ENCODE assay signal across 8 cellular contexts in the genomic region with DNA sequence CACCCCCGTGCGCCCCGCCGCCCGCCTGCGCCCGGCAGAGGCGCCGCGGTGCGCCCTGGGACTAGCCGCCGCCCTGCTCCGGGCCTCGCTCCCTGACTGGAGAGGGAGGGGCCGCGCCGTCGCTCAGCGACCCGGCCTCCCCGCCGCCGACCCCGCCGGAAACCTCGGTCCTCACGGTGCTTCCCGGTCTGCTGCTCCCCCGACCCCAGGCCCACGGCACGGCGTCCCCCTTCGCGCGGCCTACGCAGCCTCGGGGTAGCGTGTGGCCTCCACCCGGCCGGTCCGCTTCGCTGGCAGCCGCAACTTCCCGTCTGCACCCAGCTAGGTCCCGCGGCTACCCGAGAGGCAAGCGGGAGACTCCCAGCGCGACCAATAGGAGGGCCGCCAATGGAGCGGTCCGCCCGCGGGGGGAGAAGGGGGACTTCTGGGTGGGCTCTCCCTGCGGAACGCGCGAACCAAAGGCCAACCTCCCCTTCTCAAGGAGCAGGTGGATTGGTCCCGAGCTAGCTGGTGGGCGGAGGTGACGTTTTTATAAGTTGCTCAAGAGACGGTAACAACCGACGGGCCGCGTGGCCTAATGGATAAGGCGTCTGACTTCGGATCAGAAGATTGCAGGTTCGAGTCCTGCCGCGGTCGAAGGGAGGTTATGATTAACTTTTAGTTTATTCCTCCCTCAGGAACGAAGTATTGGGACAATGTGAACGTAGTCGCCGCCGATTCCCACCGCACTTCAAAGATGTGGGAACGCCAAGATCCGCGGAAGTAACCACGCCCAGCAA. TPM values are rescaled to one million over a fixed set of nuclear protein-coding genes. Genes with fewer than 3 reads are reported as not detected.
DNase-seq lines count a peak whose midpoint lies in the region; ATAC-seq lines count a peak whose summit lies in the region.

A gene (minus strand): TSS at position 315 of the 779 bp plus-strand sequence. CDS start 1,070 bp downstream, outside the sequence.

- H3K4me3 Mint-ChIP-seq in IgD-negative memory B cell: peak within 1 kb of the TSS; percentile 90 to 99 (median 95)

- H3K27ac Mint-ChIP-seq in IgD-negative memory B cell: peak within 1 kb of the TSS; percentile 99 to 100 (median 100)

- H3K9me3 Mint-ChIP-seq in IgD-negative memory B cell: peaks cover 0 to 5% (median 0%) of the 10 kb centered on the region in 3 donors

- H3K27me3 Mint-ChIP-seq in IgD-negative memory B cell: peaks cover 5% of the 10 kb centered on the region

- H3K36me3 Mint-ChIP-seq in IgD-negative memory B cell: peaks cover 9% of the 10 kb centered on the region

- peak; percentile 91 for ATAC-seq in GM21529 (IDR thresholded peaks at IDR 0.05; ENCODE audit: unreplicated experiment)

- DNase-seq in DMS 273 treated with DMSO at 0.1 percent for 48 hours (lab: John Stamatoyannopoulos, UW) (peak; percentile 87), OCI-M2 (lab: John Stamatoyannopoulos, UW; ENCODE audit: unreplicated experiment) (peak; percentile 96), activated T-cell treated with anti-CD3 and anti-CD28 coated beads for 4 hours (peak; percentile 99), epidermal melanocyte (ENCODE audit: insufficient read length, low spot score) (peak; percentile 97), middle frontal gyrus (ENCODE audit: extremely low spot score, low spot score) (peak; percentile 99)
- DNase-seq in stimulated activated CD8-positive, alpha-beta memory T cell treated with anti-CD3 and anti-CD28 coated beads, Interleukin-2, amount 100 ng/mL, for 48 hours (ENCODE audit: low read depth in 2 of 2): peak; percentile 96 to 97

- peaks cover 28 to 38% (median 37%) of the 10 kb centered on the region in 3 donors for H3K4me1 Mint-ChIP-seq in IgD-negative memory B cell

RNA-seq across cellular contexts. Expression of the gene that starts here (rescaled TPM):
- polyA plus RNA-seq in IgD-negative memory B cell: 46.5 TPM

Comparison
In these comparisons a context has a peak if more than half of its experiments do, and no peak if none do; other contexts are left out.
1. Peak in every context shown above with its lines: DNase-seq and ATAC-seq.